26 cellular contexts compared by ENCODE assay signal in the genomic region with DNA sequence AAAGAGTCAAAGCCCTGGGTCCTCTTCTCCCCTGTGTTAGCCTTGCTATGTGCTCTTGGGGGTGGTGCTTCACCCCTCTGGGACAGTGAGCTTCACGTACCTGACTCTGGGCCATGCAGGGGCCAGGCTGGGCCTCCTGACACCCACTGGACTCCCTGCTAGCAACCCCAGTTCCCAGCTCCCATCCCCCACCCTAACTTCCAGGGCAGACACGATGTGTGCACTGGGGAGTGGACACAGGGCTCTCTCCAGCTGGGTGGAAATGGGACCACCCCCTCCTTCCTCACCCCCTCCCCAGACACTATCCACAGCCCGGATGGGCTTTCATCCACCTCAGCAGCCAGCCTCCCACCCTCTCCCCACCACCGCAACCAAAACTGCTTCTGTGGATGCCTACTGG.
"Had no signal": no experiment of that assay in that cellular context is flagged by ENCODE, and none has a peak within 500 bp of the region (broad histone marks: within the 10 kb centered on the region; RNA-seq: fewer than 3 reads in every experiment).

No MANE protein-coding gene starts in this region.

- H3K27me3 ChIP-seq: neural progenitor cell, ovary, right atrium auricular region, right lobe of liver, stomach, thyroid gland, tibial nerve, upper lobe of right lung, uterus had no signal

- H3K9ac ChIP-seq: neural progenitor cell, parathyroid adenoma had no signal

- H2AFZ ChIP-seq: neural progenitor cell, parathyroid adenoma had no signal

- H3K27ac ChIP-seq: neural progenitor cell, ovary, parathyroid adenoma, prostate gland, right atrium auricular region, right lobe of liver, skin epidermis, stomach, thoracic aorta, thyroid gland, tibial nerve, upper lobe of right lung, uterus had no signal

- H3K4me3 ChIP-seq: neural progenitor cell, ovary, prostate gland, right atrium auricular region, right lobe of liver, skin epidermis, smooth muscle cell, stomach, thoracic aorta, thyroid gland, tibial nerve, upper lobe of right lung, uterus had no signal

- DNase-seq: naive thymus-derived CD4-positive, alpha-beta T cell; natural killer cell; occipital lobe; ovary; posterior cingulate gyrus; retina; right lobe of liver; stimulated activated CD4-positive, alpha-beta T cell treated with anti-CD3 and anti-CD28 coated beads, Interleukin-15, amount 100 ng/mL, for 24 hours; stimulated activated CD4-positive, alpha-beta T cell treated with anti-CD3 and anti-CD28 coated beads, Interleukin-2, amount 100 ng/mL, for 24 hours; stimulated activated CD4-positive, alpha-beta T cell treated with anti-CD3 and anti-CD28 coated beads, Interleukin-2, amount 100 ng/mL, for 48 hours; stimulated activated CD4-positive, alpha-beta T cell treated with anti-CD3 and anti-CD28 coated beads, Interleukin-4, amount 100 ng/mL, for 24 hours; stimulated activated naive B cell treated with anti-CD40 and anti-IgM and Interleukin-4, amounts not matched to agents 10 μg/mL and 1 μg/mL and 100 μg/mL, for 72 hours; stimulated activated naive CD4-positive, alpha-beta T cell treated with Interleukin-2 at 50 U/mL for 16 hours; stomach; thyroid gland; uterus had no signal

- H3K79me2 ChIP-seq: parathyroid adenoma had no signal

- H3K4me2 ChIP-seq: neural progenitor cell, smooth muscle cell had no signal

- H3K36me3 ChIP-seq: neural progenitor cell, ovary, prostate gland, right atrium auricular region, right lobe of liver, stomach, thoracic aorta, thyroid gland, tibial nerve, upper lobe of right lung, uterus had no signal

- H3K4me1 ChIP-seq: neural progenitor cell, parathyroid adenoma, prostate gland, right atrium auricular region, right lobe of liver, stomach, thyroid gland, tibial nerve, upper lobe of right lung, uterus had no signal

- ATAC-seq: naive thymus-derived CD4-positive, alpha-beta T cell; natural killer cell; stimulated activated effector memory CD8-positive, alpha-beta T cell treated with anti-CD3 and anti-CD28 coated beads, Interleukin-12 subunit alpha, Interleukin-12 subunit beta, amount 100 ng/mL, for 72 hours; stimulated activated naive B cell treated with anti-CD40 and anti-IgM and Interleukin-4, amounts not matched to agents 10 μg/mL and 1 μg/mL and 100 μg/mL, for 72 hours; upper lobe of right lung had no signal

- H3K9me3 ChIP-seq: ovary, prostate gland, right lobe of liver, thyroid gland, uterus had no signal
